In the genomic region with DNA sequence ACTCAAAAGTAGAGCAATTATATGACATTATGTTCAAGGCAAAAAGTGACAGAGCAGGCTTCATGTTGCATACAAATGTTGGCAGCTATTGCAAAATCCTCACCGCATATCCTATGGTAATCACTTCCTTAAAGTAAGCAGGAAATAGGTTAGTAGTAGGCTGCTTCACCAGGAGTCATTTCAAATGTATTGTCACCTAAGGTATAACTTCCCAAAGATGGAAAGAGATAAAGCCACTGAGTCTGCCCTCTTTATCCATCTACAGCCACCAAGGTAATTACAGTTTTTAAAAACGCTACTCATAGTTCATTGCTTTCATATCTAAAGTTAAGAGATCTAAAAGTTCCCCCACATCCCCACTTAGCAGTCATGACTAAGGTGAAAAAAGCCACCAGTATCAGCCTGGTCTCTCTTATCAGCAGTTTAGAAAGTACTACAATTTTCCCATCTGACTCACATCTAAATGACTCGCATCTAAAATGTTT, we compare ENCODE assay signal across 8 cellular contexts. TPM values are rescaled to one million over a fixed set of nuclear protein-coding genes. Genes with fewer than 3 reads are reported as not detected.
DNase-seq lines count a peak whose midpoint lies in the region; ATAC-seq and TF ChIP-seq lines count a peak whose summit lies in the region.

No MANE protein-coding gene starts in this region.

- CTCF ChIA-PET in HCT116 (lab: Charles Lee) = no interaction called here

- H3K27me3 ChIP-seq in HCT116 (ENCODE audit: insufficient read depth, low read length) = no peaks in the 10 kb centered on the region
- no peaks in the 10 kb centered on the region for H3K27me3 ChIP-seq in MM.1S (replicated peaks; ENCODE audit: insufficient read depth, low read length)
- no peaks in the 10 kb centered on the region for H3K27me3 ChIP-seq in gastrocnemius medialis

- DNase-seq in HCT116 (ENCODE audit: low read depth, low spot score) = peak; percentile 13
- peak; percentile 60 for DNase-seq in MM.1S
- peak; percentile 55 to 68 for DNase-seq in cardiac fibroblast (ENCODE audit: low read depth in 2 of 2)
- DNase-seq in NCI-H524 (lab: John Stamatoyannopoulos, UW) = no peak
- DNase-seq in gastrocnemius medialis = no peak
- DNase-seq in NCI-H2171 treated with DMSO at 0.1 percent for 48 hours (lab: John Stamatoyannopoulos, UW) = no peak
- no peak for DNase-seq in NCI-H526 treated with DMSO at 0.1 percent for 48 hours (lab: John Stamatoyannopoulos, UW)

- ATAC-seq in GM18502 (IDR thresholded peaks at IDR 0.05; ENCODE audit: poor library complexity, unreplicated experiment) = peak; percentile 86
- ATAC-seq in HCT116 = peak; percentile 67
- ATAC-seq in gastrocnemius medialis = no peak

- TF ChIP-seq CTCF in HCT116 (IDR thresholded peaks at IDR 0.05 in 2 of 3, conservative IDR thresholded peaks at IDR 0.05 in 1 of 3; ENCODE audit: borderline replicate concordance in 1 of 3, insufficient read depth in 1 of 3, low read depth in 2 of 3, low read length in 2 of 3) (no peak), MM.1S (IDR thresholded peaks at IDR 0.05; ENCODE audit: low read length) (no peak), cardiac fibroblast (IDR thresholded peaks at IDR 0.05; ENCODE audit: low read depth, low read length) (no peak), gastrocnemius medialis (IDR thresholded peaks at IDR 0.05 in 4 of 5, conservative IDR thresholded peaks at IDR 0.05 in 1 of 5) (no peak)

- POLR2A ChIA-PET in HCT116 (lab: Charles Lee) = no interaction called here

- H3K9me2 ChIP-seq in HCT116 (ENCODE audit: insufficient read depth) (no peaks in the 10 kb centered on the region; the same call in 1 of the 2 replicates), MM.1S (replicated peaks; ENCODE audit: insufficient read depth, low read length) (no peaks in the 10 kb centered on the region)

- H3K9me3 ChIP-seq in HCT116 (ENCODE audit: control insufficient read depth in 1 of 2, insufficient read depth in 1 of 2, low read depth in 1 of 2, low read length in 2 of 2) = no peaks in the 10 kb centered on the region
- H3K9me3 ChIP-seq in MM.1S (replicated peaks; ENCODE audit: insufficient read depth, low read length) = no peaks in the 10 kb centered on the region
- H3K9me3 ChIP-seq in gastrocnemius medialis = no peaks in the 10 kb centered on the region

- H3K79me2 ChIP-seq in HCT116 (ENCODE audit: insufficient read depth, low read length) = no peaks in the 10 kb centered on the region
- no peaks in the 10 kb centered on the region for H3K79me2 ChIP-seq in MM.1S (ENCODE audit: low read length)

- H3K27ac ChIP-seq in HCT116 (ENCODE audit: low read depth, low read length) = peak overlapping the region; percentile 53
- peak overlapping the region; percentile 55; the same call in 1 of the 2 replicates for H3K27ac ChIP-seq in MM.1S (ENCODE audit: low read length)
- H3K27ac ChIP-seq in gastrocnemius medialis = no peak overlapping the region

- peak overlapping the region; percentile 14; the same call in 1 of the 2 replicates for H3K9ac ChIP-seq in HCT116 (ENCODE audit: low read length)
- no peak overlapping the region for H3K9ac ChIP-seq in MM.1S (ENCODE audit: low read length)

- H2AFZ ChIP-seq in HCT116 (ENCODE audit: low read depth, low read length, poor library complexity, severe bottlenecking) (no peak overlapping the region), MM.1S (ENCODE audit: low read length) (peak overlapping the region; percentile 40)

- peak overlapping the region; percentile 29 for H3K4me2 ChIP-seq in HCT116 (ENCODE audit: low read length)
- H3K4me2 ChIP-seq in MM.1S (ENCODE audit: low read depth, low read length) = peak overlapping the region; percentile 67

- RAD21 ChIA-PET in HCT116 (lab: Charles Lee; ENCODE audit: low non-redundant PET in 1 of 2, low total read pairs in 2 of 2, uncharacterized antibody in 2 of 2, unreplicated experiment in 2 of 2) = no interaction called here

- in situ Hi-C loops in gastrocnemius medialis (cut with MboI; ENCODE audit: low sequenced_read_pairs in 4 of 4) = no loop called here

- no peak for TF ChIP-seq RAD21 in HCT116 (IDR thresholded peaks at IDR 0.05; ENCODE audit: low read depth)

- H4K20me1 ChIP-seq in HCT116 (ENCODE audit: insufficient read depth) = no peaks in the 10 kb centered on the region
- no peaks in the 10 kb centered on the region for H4K20me1 ChIP-seq in MM.1S (ENCODE audit: insufficient read depth, low read length)

- H3K4me1 ChIP-seq in HCT116 (ENCODE audit: control insufficient read depth in 1 of 2, insufficient read depth in 2 of 2, low read length in 2 of 2) (peaks cover 4 to 21% of the 10 kb centered on the region in 2 experiments; a peak in 3 of 4 replicates), MM.1S (ENCODE audit: low read length) (peaks cover 20% of the 10 kb centered on the region), gastrocnemius medialis (peaks cover 0 to 8% of the 10 kb centered on the region in 2 donors)

- BruUV-seq in HCT116 (replicated peaks; lab: Mats Ljungman, UMichigan) = no TSS peak

- H3F3A ChIP-seq in MM.1S (ENCODE audit: insufficient read depth, low read length) = peaks cover 20% of the 10 kb centered on the region

- intact Hi-C loops in HCT116 (cut with micrococcal nuclease) = no loop called here
- intact Hi-C loops in gastrocnemius medialis (cut with DNase I; ENCODE audit: low total_unique reads) = no loop called here

- H3K4me3 ChIP-seq in HCT116 (replicated peaks in 1 of 2; ENCODE audit: low read depth in 1 of 2, low read length in 2 of 2) = no peak overlapping the region
- peak overlapping the region; percentile 13; the same call in 1 of the 2 replicates for H3K4me3 ChIP-seq in MM.1S (ENCODE audit: low read length)
- H3K4me3 ChIP-seq in cardiac fibroblast (replicated peaks in 1 of 2; ENCODE audit: low read depth in 2 of 2, low read length in 2 of 2) = no peak overlapping the region
- H3K4me3 ChIP-seq in gastrocnemius medialis = no peak overlapping the region

- TF ChIP-seq POLR2A in HCT116 (IDR thresholded peaks at IDR 0.05; ENCODE audit: borderline replicate concordance, extremely low read depth, insufficient read depth, insufficient read length) = no peak
- no peak for TF ChIP-seq POLR2A in gastrocnemius medialis (IDR thresholded peaks at IDR 0.05)

- H3K36me3 ChIP-seq in HCT116 (ENCODE audit: control insufficient read depth in 1 of 2, insufficient read depth in 2 of 2, low read length in 2 of 2) = no peaks in the 10 kb centered on the region
- H3K36me3 ChIP-seq in MM.1S (replicated peaks; ENCODE audit: insufficient read depth, low read length) = no peaks in the 10 kb centered on the region
- H3K36me3 ChIP-seq in gastrocnemius medialis = no peaks in the 10 kb centered on the region

TF ChIP-seq in HCT116, 20 proteins besides CTCF, POLR2A, EP300 and RAD21:
- TF ChIP-seq CEBPB (IDR thresholded peaks at IDR 0.05; ENCODE audit: low read depth) (peak; percentile 80; the same call in 1 of the 2 replicates), FOSL1 (IDR thresholded peaks at IDR 0.05; ENCODE audit: low read depth) (peak; percentile 43), EGR1 (IDR thresholded peaks at IDR 0.05; ENCODE audit: low read depth) (no peak), YY1 (IDR thresholded peaks at IDR 0.05; ENCODE audit: extremely low read depth, insufficient replicate concordance, low read depth, low read length) (no peak)

RNA-seq across cellular contexts. Expression of gene UBE2U, which starts 31.6 kb away (rescaled TPM):
- not detected for total RNA-seq in HCT116 (2021; ENCODE audit: unreplicated experiment)
- not detected in 2 replicates for polyA plus RNA-seq in HCT116 (2012)
- total RNA-seq in gastrocnemius medialis = not detected

Comparison
In these comparisons a context has a peak if more than half of its experiments do, and no peak if none do; other contexts are left out.
1. ATAC-seq: peak in GM18502 (single experiment) and HCT116 (single experiment); none in gastrocnemius medialis (0 of 2).
2. DNase-seq: peak in HCT116 (single experiment), MM.1S (single experiment) and cardiac fibroblast (2 of 2); none in NCI-H524 (0 of 2), gastrocnemius medialis (0 of 2), NCI-H2171 treated with DMSO at 0.1 percent for 48 hours (single experiment) and NCI-H526 treated with DMSO at 0.1 percent for 48 hours (single experiment).
3. H3K27ac ChIP-seq: peak in HCT116 (single experiment) and MM.1S (single experiment); none in gastrocnemius medialis (0 of 4).